19 cellular contexts compared by ENCODE assay signal in the genomic region with DNA sequence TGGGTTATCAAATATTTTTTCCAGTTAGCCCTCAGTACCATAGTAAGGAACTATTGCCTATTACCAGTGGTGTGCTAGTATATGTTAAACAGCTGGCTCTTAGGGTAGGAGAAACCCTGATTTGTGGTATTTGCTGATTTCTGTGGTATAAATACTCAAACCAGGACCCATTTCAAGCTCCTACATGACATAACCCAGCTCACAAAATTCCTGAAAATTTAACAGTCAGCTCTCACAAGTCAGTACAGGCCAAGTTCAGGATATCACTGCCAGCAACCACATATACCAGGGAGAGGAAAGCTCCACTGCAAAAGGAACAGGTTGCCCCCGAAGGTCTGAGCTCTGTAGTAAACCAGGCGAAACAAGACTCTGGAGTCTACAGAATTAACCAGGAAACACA.
DNase-seq lines count a peak whose midpoint lies in the region; ATAC-seq and TF ChIP-seq lines count a peak whose summit lies in the region.
"Had no signal": no experiment of that assay in that cellular context is flagged by ENCODE, and none has a peak within 500 bp of the region (broad histone marks: within the 10 kb centered on the region; RNA-seq: fewer than 3 reads in every experiment).

No MANE protein-coding gene starts in this region.

- no TSS peak for BruUV-seq in IMR-90 (replicated peaks; lab: Mats Ljungman, UMichigan)

- no peak overlapping the region for H3K9ac ChIP-seq in IMR-90 (ENCODE audit: low read depth, low read length)
- H3K9ac ChIP-seq: BLaER1 had no signal

- H3K14ac ChIP-seq in IMR-90 (replicated peaks; ENCODE audit: low read depth, low read length) = no peak overlapping the region

- H4K5ac ChIP-seq in IMR-90 (ENCODE audit: low read depth, low read length) = peak overlapping the region; percentile 56

- H2AK5ac ChIP-seq in IMR-90 (ENCODE audit: low read depth, low read length) = no peak overlapping the region

- no peak overlapping the region; the same call in 2 of the 3 replicates for H2BK15ac ChIP-seq in IMR-90 (ENCODE audit: low read depth, low read length)

- ATAC-seq in IMR-90 (ENCODE audit: low read depth) = 0 out of 2 replicates have a peak, but pooled peaks have one; percentile 21
- ATAC-seq in RWPE2 (ENCODE audit: low read depth) = peak; percentile 71
- ATAC-seq: natural killer cell treated with Interleukin-12 subunit alpha and Interleukin-12 subunit beta and Interleukin-15 and Interleukin-18, amount 100 ng/mL, for 72 hours; T-helper 17 cell had no signal

- no peak overlapping the region for H3K56ac ChIP-seq in IMR-90 (ENCODE audit: extremely low read depth, insufficient read depth, low read length)

- H3K36me3 ChIP-seq in IMR-90 (ENCODE audit: control insufficient read depth, insufficient read depth, low read length) = no peaks in the 10 kb centered on the region
- H3K36me3 ChIP-seq in RWPE2 (ENCODE audit: low read depth) = no peaks in the 10 kb centered on the region
- H3K36me3 ChIP-seq in esophagus squamous epithelium = no peaks in the 10 kb centered on the region
- no peaks in the 10 kb centered on the region for H3K36me3 ChIP-seq in sigmoid colon
- H3K36me3 ChIP-seq in adrenal gland (replicated peaks in 1 of 2) = no peaks in the 10 kb centered on the region
- H3K36me3 ChIP-seq: BLaER1, cardiac muscle cell, suprapubic skin had no signal

- TF ChIP-seq RAD21 in IMR-90 (IDR thresholded peaks at IDR 0.05; ENCODE audit: low read length) = no peak

- no peak overlapping the region for H3K4me2 ChIP-seq in IMR-90 (ENCODE audit: low read depth, low read length)
- H3K4me2 ChIP-seq: BLaER1 had no signal

- H3K23ac ChIP-seq in IMR-90 (ENCODE audit: low read depth, low read length) = no peak overlapping the region

- peak overlapping the region; percentile 91 for H2BK5ac ChIP-seq in IMR-90 (ENCODE audit: low read depth, low read length, poor library complexity, severe bottlenecking)

- no peak for DNase-seq in IMR-90
- DNase-seq in RWPE2 (ENCODE audit: low spot score) = no peak
- no peak for DNase-seq in esophagus squamous epithelium (lab: John Stamatoyannopoulos, UW)
- DNase-seq in sigmoid colon = no peak
- DNase-seq in coronary artery (ENCODE audit: low spot score) = no peak
- no peak for DNase-seq in adrenal gland
- no peak for DNase-seq in cerebellar cortex (ENCODE audit: low spot score)
- DNase-seq in stimulated activated CD8-positive, alpha-beta memory T cell treated with anti-CD3 and anti-CD28 coated beads, Interleukin-4, amount 100 ng/mL, for 48 hours = no peak
- DNase-seq: activated CD4-positive, CD25-positive, alpha-beta regulatory T cell; activated CD8-positive, alpha-beta memory T cell treated with anti-CD3 and anti-CD28 coated beads for 24 hours; activated naive CD8-positive, alpha-beta T cell treated with anti-CD3 and anti-CD28 coated beads, Interleukin-2, amount 10 ng/mL, durations not matched to agents 7 days and 5 days; kidney; NCI-H187; Right ventricle myocardium superior; T-helper 17 cell had no signal

- H3K4me3 ChIP-seq in IMR-90 (ENCODE audit: insufficient read depth, low read depth, low read length) (no peak overlapping the region), RWPE2 (ENCODE audit: severe bottlenecking) (no peak overlapping the region), esophagus squamous epithelium (no peak overlapping the region), sigmoid colon (no peak overlapping the region), coronary artery (no peak overlapping the region), adrenal gland (no peak overlapping the region)
- H3K4me3 ChIP-seq: BLaER1, cardiac muscle cell, suprapubic skin had no signal

- H2BK20ac ChIP-seq in IMR-90 (ENCODE audit: low read depth, low read length) = peak overlapping the region; percentile 44

- H3K9me3 ChIP-seq in IMR-90 (ENCODE audit: control insufficient read depth, insufficient read depth, low read length) (no peaks in the 10 kb centered on the region), RWPE2 (ENCODE audit: severe bottlenecking) (no peaks in the 10 kb centered on the region), esophagus squamous epithelium (no peaks in the 10 kb centered on the region), sigmoid colon (no peaks in the 10 kb centered on the region), adrenal gland (replicated peaks in 1 of 3) (no peaks in the 10 kb centered on the region)
- H3K9me3 ChIP-seq: BLaER1, suprapubic skin had no signal

- H2AK9ac ChIP-seq in IMR-90 (replicated peaks; ENCODE audit: low read depth, low read length, poor library complexity) = no peak overlapping the region

- peak overlapping the region; percentile 95 for H4K91ac ChIP-seq in IMR-90 (ENCODE audit: insufficient read depth, low read depth, low read length)

- 79% methylated on average over 2 of the region's 2 CpGs; no CpG with 5 or more reads in 1 of the 2 experiments for WGBS in IMR-90 (ENCODE audit: extremely low coverage in 2 of 2, insufficient read length in 1 of 2), 2 experiments
- WGBS in esophagus squamous epithelium, 2 donors = 45 to 62% methylated on average over 2 of the region's 2 CpGs
- WGBS in sigmoid colon, 2 donors = 82 to 88% methylated on average over 2 of the region's 2 CpGs
- 87 to 97% (median 90%) methylated on average over 2 of the region's 2 CpGs for WGBS in adrenal gland, 4 donors

- TF ChIP-seq POLR2A in IMR-90 (IDR thresholded peaks at IDR 0.05; ENCODE audit: low read depth, low read length) = no peak
- TF ChIP-seq POLR2A in esophagus squamous epithelium (IDR thresholded peaks at IDR 0.05) = no peak
- TF ChIP-seq POLR2A in sigmoid colon (IDR thresholded peaks at IDR 0.05) = no peak
- TF ChIP-seq POLR2A in adrenal gland (IDR thresholded peaks at IDR 0.05) = no peak

- in situ Hi-C loops in IMR-90 (cut with MboI; ENCODE audit: low sequenced_read_pairs) = no loop called here

- no peaks in the 10 kb centered on the region; the same call in 1 of the 2 replicates for H3K9me1 ChIP-seq in IMR-90 (ENCODE audit: insufficient read depth, low read length)

- TF ChIP-seq CTCF in IMR-90 (conservative IDR thresholded peaks at IDR 0.05; ENCODE audit: low read depth, low read length) (no peak), RWPE2 (IDR thresholded peaks at IDR 0.05; ENCODE audit: poor library complexity, severe bottlenecking) (no peak), esophagus squamous epithelium (IDR thresholded peaks at IDR 0.05) (no peak), sigmoid colon (IDR thresholded peaks at IDR 0.05) (no peak), coronary artery (IDR thresholded peaks at IDR 0.05) (no peak), adrenal gland (IDR thresholded peaks at IDR 0.05) (no peak)

- peak overlapping the region; percentile 29 for H3K4ac ChIP-seq in IMR-90 (ENCODE audit: low read depth, low read length)

- POLR2A ChIA-PET in IMR-90 (lab: Charles Lee; ENCODE audit: unreplicated experiment) = no interaction called here

- dilution Hi-C loops in IMR-90 (cut with HindIII; ENCODE audit: low sequenced_read_pairs, unreplicated experiment) = no loop called here

- peak overlapping the region; percentile 67; the same call in 1 of the 2 replicates for H3K27ac ChIP-seq in IMR-90 (ENCODE audit: insufficient read depth, low read length)
- peak overlapping the region; percentile 1 for H3K27ac ChIP-seq in RWPE2 (ENCODE audit: poor library complexity, severe bottlenecking)
- H3K27ac ChIP-seq in esophagus squamous epithelium = peak overlapping the region in 3 of 4 donors; percentile 60 to 72 (median 61)
- H3K27ac ChIP-seq in sigmoid colon = peak overlapping the region in 3 of 4 donors; percentile 2 to 60 (median 13)
- no peak overlapping the region for H3K27ac ChIP-seq in coronary artery
- no peak overlapping the region for H3K27ac ChIP-seq in adrenal gland
- H3K27ac ChIP-seq: BLaER1, cardiac muscle cell, suprapubic skin had no signal

- H2BK120ac ChIP-seq in IMR-90 (ENCODE audit: low read depth, low read length) = peak overlapping the region; percentile 83

- no peaks in the 10 kb centered on the region for H4K20me1 ChIP-seq in IMR-90 (ENCODE audit: insufficient read depth, low read length)
- H4K20me1 ChIP-seq: BLaER1 had no signal

- peaks cover 6% of the 10 kb centered on the region for H3K4me1 ChIP-seq in IMR-90 (ENCODE audit: control insufficient read depth, insufficient read depth, low read length)
- peaks cover 3% of the 10 kb centered on the region for H3K4me1 ChIP-seq in RWPE2 (ENCODE audit: insufficient read depth, poor library complexity, severe bottlenecking)
- H3K4me1 ChIP-seq in esophagus squamous epithelium = peaks cover 0 to 34% (median 8%) of the 10 kb centered on the region in 3 donors
- H3K4me1 ChIP-seq in sigmoid colon = peaks cover 0 to 37% (median 23%) of the 10 kb centered on the region in 4 donors
- H3K4me1 ChIP-seq in adrenal gland (replicated peaks in 1 of 2) = no peaks in the 10 kb centered on the region
- H3K4me1 ChIP-seq: BLaER1 had no signal

- TF ChIP-seq EP300 in sigmoid colon (IDR thresholded peaks at IDR 0.05) = no peak

- no peak overlapping the region for H2AFZ ChIP-seq in IMR-90 (replicated peaks; ENCODE audit: low read length, poor library complexity)

- no peaks in the 10 kb centered on the region for H3K27me3 ChIP-seq in IMR-90 (ENCODE audit: control insufficient read depth, insufficient read depth, low read length)
- no peaks in the 10 kb centered on the region for H3K27me3 ChIP-seq in RWPE2 (ENCODE audit: insufficient read depth, poor library complexity, severe bottlenecking)
- H3K27me3 ChIP-seq in esophagus squamous epithelium = no peaks in the 10 kb centered on the region
- no peaks in the 10 kb centered on the region for H3K27me3 ChIP-seq in sigmoid colon
- H3K27me3 ChIP-seq in adrenal gland = no peaks in the 10 kb centered on the region
- H3K27me3 ChIP-seq: BLaER1, cardiac muscle cell, suprapubic skin had no signal

- peak overlapping the region; percentile 38 to 87; a peak in 3 of 4 replicates for H4K8ac ChIP-seq in IMR-90 (ENCODE audit: low read depth in 2 of 2, low read length in 2 of 2)

- peak overlapping the region; percentile 96 for H3K18ac ChIP-seq in IMR-90 (ENCODE audit: low read depth, low read length)

- CTCF ChIA-PET in IMR-90 (lab: Yijun Ruan, JAX) = no interaction called here

- no peaks in the 10 kb centered on the region for H3K79me1 ChIP-seq in IMR-90 (ENCODE audit: low read depth in 1 of 2, low read length in 2 of 2)

- intact Hi-C loops in IMR-90 (cut with micrococcal nuclease) = loop anchor here (10.0 kb wide), 2 partner anchors 242 to 312 kb away; a partner anchor contains a TSS
- intact Hi-C loops in esophagus squamous epithelium (cut with DNase I) = no loop called here
- intact Hi-C loops in sigmoid colon (cut with DNase I) = no loop called here
- intact Hi-C loops in adrenal gland (cut with DNase I) = no loop called here

TF ChIP-seq in IMR-90, 13 proteins besides CTCF, POLR2A, EP300 and RAD21:
- TF ChIP-seq RFX5 (IDR thresholded peaks at IDR 0.05; ENCODE audit: low read depth, low read length) = no peak
- TF ChIP-seq RCOR1 (IDR thresholded peaks at IDR 0.05; ENCODE audit: insufficient replicate concordance, low read length) = no peak

Comparison
In these comparisons a context has a peak if more than half of its experiments do, and no peak if none do; other contexts are left out.
1. H3K27ac ChIP-seq: peak in IMR-90 (single experiment), RWPE2 (single experiment), esophagus squamous epithelium (3 of 4) and sigmoid colon (3 of 4); none in coronary artery (0 of 2) and adrenal gland (0 of 5).